In genomic region chr21:17900281-17900989, GRCh38 we compare ENCODE assay signal across 12 cellular contexts.
DNase-seq lines count a peak whose midpoint lies in the region; ATAC-seq and TF ChIP-seq lines count a peak whose summit lies in the region.
"Had no signal": no experiment of that assay in that cellular context is flagged by ENCODE, and none has a peak within 500 bp of the region (broad histone marks: within the 10 kb centered on the region; RNA-seq: fewer than 3 reads in every experiment).

No MANE protein-coding gene starts in this region.

- H3K27me3 ChIP-seq in left ventricle myocardium inferior (ENCODE audit: low read depth) (no peaks in the 10 kb centered on the region), Peyer's patch (no peaks in the 10 kb centered on the region), SK-N-SH (ENCODE audit: insufficient read depth) (no peaks in the 10 kb centered on the region)

- H3K4me3 ChIP-seq in left ventricle myocardium inferior (no peak overlapping the region), Peyer's patch (no peak overlapping the region), SK-N-SH (ENCODE audit: low read depth in 2 of 2, low read length in 1 of 2) (no peak overlapping the region)

- H3K9me2 ChIP-seq in SK-N-SH: no peaks in the 10 kb centered on the region

- H3K27ac ChIP-seq in left ventricle myocardium inferior (replicated peaks): peak overlapping the region; percentile 86
- no peak overlapping the region for H3K27ac ChIP-seq in Peyer's patch
- H3K27ac ChIP-seq in SK-N-SH (ENCODE audit: low read depth in 2 of 2, low read length in 1 of 2): no peak overlapping the region

- H3K79me2 ChIP-seq in SK-N-SH (ENCODE audit: insufficient read depth): no peaks in the 10 kb centered on the region

- peak; percentile 20 for DNase-seq in stimulated activated CD4-positive, alpha-beta T cell treated with anti-CD3 and anti-CD28 coated beads, Interleukin-1b, Interleukin-23, amount 100 ng/mL, for 48 hours
- no peak for DNase-seq in stimulated activated CD4-positive, alpha-beta T cell treated with anti-CD3 and anti-CD28 coated beads, Interleukin-2, amount 100 ng/mL, for 48 hours
- DNase-seq in NCI-H345 (lab: John Stamatoyannopoulos, UW) (peak; percentile 92), left ventricle myocardium inferior (peak; percentile 51), Peyer's patch (no peak), superior temporal gyrus (ENCODE audit: extremely low spot score) (no peak), SK-N-SH (no peak)
- DNase-seq in stimulated activated naive B cell treated with anti-CD40 and anti-IgM and Interleukin-4, amounts not matched to agents 10 μg/mL and 1 μg/mL and 100 μg/mL, for 72 hours: no peak
- DNase-seq: activated CD4-positive, CD25-positive, alpha-beta regulatory T cell treated with anti-CD3 and anti-CD28 coated beads, Interleukin-2, amount 50 U/mL, for 72 hours; CD4-positive, CD25-positive, alpha-beta regulatory T cell; hippocampal formation; NCI-H446 treated with DMSO at 0.1 percent for 48 hours had no signal

- H3K9me3 ChIP-seq in left ventricle myocardium inferior (replicated peaks): peaks cover 14% of the 10 kb centered on the region
- no peaks in the 10 kb centered on the region for H3K9me3 ChIP-seq in Peyer's patch
- H3K9me3 ChIP-seq in SK-N-SH: no peaks in the 10 kb centered on the region

- POLR2A ChIA-PET in SK-N-SH (lab: Yijun Ruan, JAX): no interaction called here

- no peak overlapping the region for H3K4me3 Mint-ChIP-seq in stimulated activated naive B cell treated with anti-CD40 and anti-IgM and Interleukin-4, amounts not matched to agents 10 μg/mL and 1 μg/mL and 100 μg/mL, for 72 hours
- H3K4me3 Mint-ChIP-seq: CD4-positive, CD25-positive, alpha-beta regulatory T cell had no signal

- WGBS in SK-N-SH (ENCODE audit: low lambda C conversion rate): 44% methylated on average over 7 of the region's 8 CpGs

- no peak overlapping the region for H3K27ac Mint-ChIP-seq in stimulated activated naive B cell treated with anti-CD40 and anti-IgM and Interleukin-4, amounts not matched to agents 10 μg/mL and 1 μg/mL and 100 μg/mL, for 72 hours

- intact Hi-C loops in left ventricle myocardium inferior (cut with micrococcal nuclease): no loop called here

- TF ChIP-seq POLR2A in Peyer's patch (IDR thresholded peaks at IDR 0.05): no peak

- peaks cover 18 to 29% of the 10 kb centered on the region in 2 donors for H3K9me3 Mint-ChIP-seq in stimulated activated naive B cell treated with anti-CD40 and anti-IgM and Interleukin-4, amounts not matched to agents 10 μg/mL and 1 μg/mL and 100 μg/mL, for 72 hours

- H4K20me1 ChIP-seq in SK-N-SH (ENCODE audit: insufficient read depth): no peaks in the 10 kb centered on the region

- ATAC-seq in stimulated activated naive B cell treated with anti-CD40 and anti-IgM and Interleukin-4, amounts not matched to agents 10 μg/mL and 1 μg/mL and 100 μg/mL, for 72 hours (replicated peaks): no peak

- H3K4me1 ChIP-seq in left ventricle myocardium inferior: peaks cover 31% of the 10 kb centered on the region
- no peaks in the 10 kb centered on the region for H3K4me1 ChIP-seq in Peyer's patch
- no peaks in the 10 kb centered on the region for H3K4me1 ChIP-seq in SK-N-SH (ENCODE audit: control insufficient read depth in 1 of 2, insufficient read depth in 2 of 2, low read depth in 1 of 2, low read length in 1 of 2)

- no peak overlapping the region for H2AFZ ChIP-seq in SK-N-SH (ENCODE audit: low read depth)

- H3F3A ChIP-seq in SK-N-SH (replicated peaks; ENCODE audit: insufficient read depth): no peaks in the 10 kb centered on the region

- no peaks in the 10 kb centered on the region for H3K36me3 ChIP-seq in left ventricle myocardium inferior
- H3K36me3 ChIP-seq in Peyer's patch: no peaks in the 10 kb centered on the region
- H3K36me3 ChIP-seq in SK-N-SH (replicated peaks in 1 of 2; ENCODE audit: control insufficient read depth in 1 of 2, insufficient read depth in 2 of 2, low read length in 1 of 2): no peaks in the 10 kb centered on the region

- no peak for TF ChIP-seq EP300 in SK-N-SH (IDR thresholded peaks at IDR 0.05; ENCODE audit: borderline replicate concordance in 1 of 2, low read depth in 1 of 2, low read length in 1 of 2)

- no peak overlapping the region for H3K9ac ChIP-seq in SK-N-SH

- peaks cover 2 to 5% of the 10 kb centered on the region in 2 donors for H3K4me1 Mint-ChIP-seq in stimulated activated naive B cell treated with anti-CD40 and anti-IgM and Interleukin-4, amounts not matched to agents 10 μg/mL and 1 μg/mL and 100 μg/mL, for 72 hours

- H3K4me2 ChIP-seq in SK-N-SH: no peak overlapping the region

- H3K27me3 Mint-ChIP-seq in stimulated activated naive B cell treated with anti-CD40 and anti-IgM and Interleukin-4, amounts not matched to agents 10 μg/mL and 1 μg/mL and 100 μg/mL, for 72 hours: peaks cover 5 to 37% of the 10 kb centered on the region in 2 donors

- TF ChIP-seq CTCF in left ventricle myocardium inferior (IDR thresholded peaks at IDR 0.05; ENCODE audit: borderline replicate concordance): no peak
- no peak for TF ChIP-seq CTCF in Peyer's patch (IDR thresholded peaks at IDR 0.05)
- TF ChIP-seq CTCF in SK-N-SH (IDR thresholded peaks at IDR 0.05): no peak

- CTCF ChIA-PET in SK-N-SH (lab: Yijun Ruan, JAX): interaction anchor here (0.7 to 2.0 kb wide), 8 partner anchors 12 to 513 kb away, joined by 3 to 14 read pairs (median 3); no protein-coding TSS in a partner anchor

- TF ChIP-seq RAD21 in SK-N-SH (IDR thresholded peaks at IDR 0.05; ENCODE audit: low read length): no peak

- peaks cover 3 to 15% of the 10 kb centered on the region in 2 donors for H3K36me3 Mint-ChIP-seq in stimulated activated naive B cell treated with anti-CD40 and anti-IgM and Interleukin-4, amounts not matched to agents 10 μg/mL and 1 μg/mL and 100 μg/mL, for 72 hours

TF ChIP-seq in SK-N-SH, 30 proteins besides CTCF, POLR2A, EP300 and RAD21:
- TF ChIP-seq NFIC (IDR thresholded peaks at IDR 0.05; ENCODE audit: borderline replicate concordance) (no peak), PBX3 (IDR thresholded peaks at IDR 0.05) (no peak), RFX5 (IDR thresholded peaks at IDR 0.05; ENCODE audit: low read length) (no peak), POLR2AphosphoS5 (IDR thresholded peaks at IDR 0.05; ENCODE audit: low read depth, low read length) (no peak), JUND (IDR thresholded peaks at IDR 0.05) (no peak), MEF2A (IDR thresholded peaks at IDR 0.05; ENCODE audit: borderline replicate concordance, low read depth) (no peak), USF1 (IDR thresholded peaks at IDR 0.05; ENCODE audit: borderline replicate concordance, low read depth) (no peak), IRF3 (IDR thresholded peaks at IDR 0.05; ENCODE audit: low read depth, low read length) (no peak), SIN3A (IDR thresholded peaks at IDR 0.05; ENCODE audit: borderline replicate concordance, low read depth, low read length) (no peak), TEAD4 (IDR thresholded peaks at IDR 0.05; ENCODE audit: borderline replicate concordance, insufficient read depth) (no peak)

Comparison
In these comparisons a context has a peak if more than half of its experiments do, and no peak if none do; other contexts are left out.
1. DNase-seq: peak in stimulated activated CD4-positive, alpha-beta T cell treated with anti-CD3 and anti-CD28 coated beads, Interleukin-1b, Interleukin-23, amount 100 ng/mL, for 48 hours (single experiment), NCI-H345 (single experiment) and left ventricle myocardium inferior (single experiment); none in stimulated activated CD4-positive, alpha-beta T cell treated with anti-CD3 and anti-CD28 coated beads, Interleukin-2, amount 100 ng/mL, for 48 hours (0 of 2), Peyer's patch (0 of 3), superior temporal gyrus (single experiment), stimulated activated naive B cell treated with anti-CD40 and anti-IgM and Interleukin-4, amounts not matched to agents 10 μg/mL and 1 μg/mL and 100 μg/mL, for 72 hours (single experiment) and SK-N-SH (single experiment).